Comparison of ENCODE assay signal across 9 cellular contexts in the genomic region with DNA sequence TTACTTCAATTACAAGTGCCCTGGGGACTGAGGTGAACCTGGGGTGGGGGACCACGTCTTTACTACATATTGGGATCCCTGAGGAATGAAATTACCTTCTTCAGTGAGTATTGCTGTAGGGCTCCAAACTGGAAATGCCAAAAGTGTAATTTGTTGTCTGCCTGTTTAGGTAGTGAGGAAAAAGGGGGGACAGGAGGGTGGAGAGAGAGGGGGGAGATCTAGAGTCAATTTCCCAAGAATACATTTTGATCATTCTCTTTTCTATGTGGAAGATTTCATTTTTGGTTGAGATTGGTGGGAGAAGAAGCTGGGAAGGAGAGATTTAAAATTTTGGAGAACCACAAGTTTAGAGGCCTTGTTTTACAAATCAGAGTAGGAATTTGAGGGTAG.
DNase-seq lines count a peak whose midpoint lies in the region; ATAC-seq and TF ChIP-seq lines count a peak whose summit lies in the region.
"Had no signal": no experiment of that assay in that cellular context is flagged by ENCODE, and none has a peak within 500 bp of the region (broad histone marks: within the 10 kb centered on the region; RNA-seq: fewer than 3 reads in every experiment).

No MANE protein-coding gene starts in this region.

- TF ChIP-seq CTCF in HL-60 (IDR thresholded peaks at IDR 0.05; ENCODE audit: insufficient read depth, low read length) = no peak

- H3K27ac ChIP-seq in HL-60 (replicated peaks) (no peak overlapping the region), skin epidermis (peak overlapping the region in 17 of 21 experiments; percentile 80 to 95 (median 89))

- H3K27ac Mint-ChIP-seq in activated T-helper 1 cell treated with anti-CD3 and anti-CD28 coated beads, Interleukin-12 subunit alpha, Interleukin-12 subunit beta, Interleukin-2, Interleukin-4 antibody, amounts not matched to agents 30 ng/mL and 10 ng/mL and 1 ng/mL, durations not matched to agents 14 hours and 24 hours and 36 hours = peak overlapping the region; percentile 32

- H3K4me3 ChIP-seq in HL-60 (replicated peaks; ENCODE audit: insufficient read depth, low read length) (peak overlapping the region; percentile 63; the same call in 1 of the 2 replicates), iPS-11a (ENCODE audit: low read depth, low read length) (peak overlapping the region; percentile 54), skin epidermis (peak overlapping the region in 3 of 7 experiments; percentile 44 to 60 (median 46))

- intact Hi-C loops in activated T-helper 1 cell treated with anti-CD3 and anti-CD28 coated beads, Interleukin-12 subunit alpha, Interleukin-12 subunit beta, Interleukin-2, Interleukin-4 antibody, amounts not matched to agents 30 ng/mL and 10 ng/mL and 1 ng/mL, durations not matched to agents 14 hours and 24 hours and 36 hours (cut with micrococcal nuclease) = loop anchor here (10.0 kb wide), 1 partner anchor 1138 kb away; the partner anchor contains the start of gene PNPT1

- peaks cover 86% of the 10 kb centered on the region for H3K4me1 Mint-ChIP-seq in activated T-helper 1 cell treated with anti-CD3 and anti-CD28 coated beads, Interleukin-12 subunit alpha, Interleukin-12 subunit beta, Interleukin-2, Interleukin-4 antibody, amounts not matched to agents 30 ng/mL and 10 ng/mL and 1 ng/mL, durations not matched to agents 14 hours and 24 hours and 36 hours (ENCODE audit: low read depth)

- H3K36me3 Mint-ChIP-seq in activated T-helper 1 cell treated with anti-CD3 and anti-CD28 coated beads, Interleukin-12 subunit alpha, Interleukin-12 subunit beta, Interleukin-2, Interleukin-4 antibody, amounts not matched to agents 30 ng/mL and 10 ng/mL and 1 ng/mL, durations not matched to agents 14 hours and 24 hours and 36 hours (ENCODE audit: low read depth) = peaks cover 8% of the 10 kb centered on the region

- no peak for DNase-seq in HL-60 (ENCODE audit: low read depth in 1 of 2, low spot score in 1 of 2)
- DNase-seq in activated T-helper 1 cell treated with anti-CD3 and anti-CD28 coated beads, Interleukin-12 subunit alpha, Interleukin-12 subunit beta, Interleukin-2, Interleukin-4 antibody, amounts not matched to agents 30 ng/mL and 10 ng/mL and 1 ng/mL, durations not matched to agents 14 hours and 24 hours and 36 hours (ENCODE audit: low spot score) = no peak
- no peak for DNase-seq in mesenteric fat pad (ENCODE audit: low spot score)
- DNase-seq in DMS53 (lab: John Stamatoyannopoulos, UW) = no peak
- no peak for DNase-seq in NCI-H2029 treated with DMSO at 0.1 percent for 48 hours (lab: John Stamatoyannopoulos, UW)
- DNase-seq: NCI-H524 treated with DMSO at 0.1 percent for 48 hours had no signal

- no peak for ATAC-seq in HG03565 (IDR thresholded peaks at IDR 0.05; ENCODE audit: unreplicated experiment)

- H3K27me3 ChIP-seq in HL-60 (ENCODE audit: insufficient read depth, poor library complexity, severe bottlenecking) = no peaks in the 10 kb centered on the region

- peak overlapping the region; percentile 74 for H3K4me3 Mint-ChIP-seq in activated T-helper 1 cell treated with anti-CD3 and anti-CD28 coated beads, Interleukin-12 subunit alpha, Interleukin-12 subunit beta, Interleukin-2, Interleukin-4 antibody, amounts not matched to agents 30 ng/mL and 10 ng/mL and 1 ng/mL, durations not matched to agents 14 hours and 24 hours and 36 hours

- no peaks in the 10 kb centered on the region for H3K9me3 Mint-ChIP-seq in activated T-helper 1 cell treated with anti-CD3 and anti-CD28 coated beads, Interleukin-12 subunit alpha, Interleukin-12 subunit beta, Interleukin-2, Interleukin-4 antibody, amounts not matched to agents 30 ng/mL and 10 ng/mL and 1 ng/mL, durations not matched to agents 14 hours and 24 hours and 36 hours

- H3K27me3 Mint-ChIP-seq in activated T-helper 1 cell treated with anti-CD3 and anti-CD28 coated beads, Interleukin-12 subunit alpha, Interleukin-12 subunit beta, Interleukin-2, Interleukin-4 antibody, amounts not matched to agents 30 ng/mL and 10 ng/mL and 1 ng/mL, durations not matched to agents 14 hours and 24 hours and 36 hours (ENCODE audit: insufficient read depth) = peaks cover 3% of the 10 kb centered on the region
